In the genomic region with DNA sequence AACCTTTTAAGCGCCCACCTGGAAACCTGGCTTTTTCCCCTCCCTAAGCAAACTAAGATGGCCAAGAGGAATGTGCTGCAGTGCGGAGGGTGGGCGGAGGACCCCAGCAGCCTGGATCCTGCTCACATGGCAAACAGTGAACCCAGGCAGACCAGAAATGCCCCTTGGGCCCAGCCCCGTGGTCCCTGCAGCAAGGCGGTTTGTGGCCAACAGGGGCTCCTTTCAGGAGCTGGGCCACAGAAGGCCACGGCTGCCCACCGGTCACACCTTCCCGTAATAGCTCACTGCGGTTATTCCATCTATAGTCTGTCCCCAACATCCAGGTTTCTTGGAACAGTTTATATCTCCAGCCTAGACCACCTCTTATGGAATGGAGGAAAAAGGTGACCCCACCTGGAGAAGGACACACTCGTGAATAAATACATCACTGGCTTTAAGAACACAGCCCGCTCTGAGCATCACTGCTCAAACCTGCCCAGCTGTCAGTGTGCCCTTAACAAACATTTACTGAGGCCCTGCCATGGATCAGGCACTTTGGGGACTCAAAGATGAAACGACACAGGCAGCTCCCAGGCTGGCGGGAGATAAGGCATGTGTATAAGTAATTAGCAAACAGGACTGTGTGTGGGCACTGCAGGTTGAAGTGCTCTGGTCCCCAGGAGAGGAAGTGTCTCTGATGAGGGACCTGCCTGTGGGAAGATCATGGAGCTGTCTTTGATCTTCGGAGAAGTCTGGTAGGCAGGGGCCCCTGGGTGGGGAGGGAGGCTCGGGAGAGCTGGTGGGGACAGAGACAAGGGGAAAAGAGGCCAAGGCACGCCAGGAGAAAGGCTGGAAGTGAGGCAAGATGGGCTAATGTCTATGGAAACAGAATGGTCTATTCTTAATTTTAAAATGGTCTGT, we compare ENCODE assay signal across 15 cellular contexts. TPM values are rescaled to one million over a fixed set of nuclear protein-coding genes. Genes with fewer than 3 reads are reported as not detected.
DNase-seq lines count a peak whose midpoint lies in the region; ATAC-seq, FAIRE-seq and TF ChIP-seq lines count a peak whose summit lies in the region.
"Had no signal": no experiment of that assay in that cellular context is flagged by ENCODE, and none has a peak within 500 bp of the region (broad histone marks: within the 10 kb centered on the region; RNA-seq: fewer than 3 reads in every experiment).

No MANE protein-coding gene starts in this region.

- no peak for FAIRE-seq in keratinocyte (lab: Jason Lieb, UNC)
- FAIRE-seq: kidney had no signal

- H3K4me3 ChIP-seq in keratinocyte (ENCODE audit: control insufficient read depth in 2 of 3, extremely low read depth in 1 of 3, insufficient read depth in 2 of 3, low read depth in 1 of 3, low read length in 3 of 3) (no peak overlapping the region), neural progenitor cell (no peak overlapping the region)
- H3K4me3 ChIP-seq: PC-9 had no signal

- no peaks in the 10 kb centered on the region for H3F3A ChIP-seq in neural progenitor cell (ENCODE audit: low read depth)

- H3K27me3 ChIP-seq in keratinocyte (ENCODE audit: control insufficient read depth, extremely low read depth, insufficient read depth, low read length) (no peaks in the 10 kb centered on the region), neural progenitor cell (no peaks in the 10 kb centered on the region)

- H3K9me3 ChIP-seq in keratinocyte (ENCODE audit: control insufficient read depth, low read depth, low read length) (no peaks in the 10 kb centered on the region), neural progenitor cell (ENCODE audit: low read depth) (no peaks in the 10 kb centered on the region)

- ATAC-seq in WTC11, result no peak
- no peak for ATAC-seq in left lobe of liver

- peaks cover 17% of the 10 kb centered on the region for H3K27me3 Mint-ChIP-seq in WTC11 (ENCODE audit: low read depth)
- peaks cover 4% of the 10 kb centered on the region for H3K27me3 Mint-ChIP-seq in neural progenitor cell (ENCODE audit: insufficient read depth, low read depth)

- H3K36me3 ChIP-seq in keratinocyte (ENCODE audit: control insufficient read depth in 2 of 2, extremely low read depth in 1 of 2, insufficient read depth in 2 of 2, low read length in 2 of 2), result no peaks in the 10 kb centered on the region
- H3K36me3 ChIP-seq in neural progenitor cell, result no peaks in the 10 kb centered on the region

- peak; percentile 0 for DNase-seq in stimulated activated CD4-positive, alpha-beta T cell treated with anti-CD3 and anti-CD28 coated beads, Interleukin-15, amount 100 ng/mL, for 24 hours
- no peak for DNase-seq in stimulated activated CD4-positive, alpha-beta T cell treated with anti-CD3 and anti-CD28 coated beads, Interleukin-1b, Interleukin-23, amount 100 ng/mL, for 48 hours
- DNase-seq in WTC11 (ENCODE audit: low spot score) (no peak), keratinocyte (ENCODE audit: low read depth, low spot score) (no peak), NCI-H526 treated with DMSO at 0.1 percent for 48 hours (lab: John Stamatoyannopoulos, UW) (no peak), left lobe of liver (ENCODE audit: low spot score) (no peak), NOMO-1 treated with DMSO at 0.1 percent for 48 hours (lab: John Stamatoyannopoulos, UW; ENCODE audit: unreplicated experiment) (no peak), neural progenitor cell (ENCODE audit: low spot score) (no peak)
- DNase-seq: activated CD4-positive, alpha-beta T cell treated with anti-CD3 and anti-CD28 coated beads, Interleukin-2, amount 50 U/mL, for 4 hours; central memory CD4-positive, alpha-beta T cell; kidney; NCI-H1092; NCI-H2227 treated with DMSO at 0.1 percent for 48 hours; PC-9; T-helper 1 cell had no signal

- H3K9ac ChIP-seq in keratinocyte (ENCODE audit: control insufficient read depth, extremely low read depth, insufficient read depth, low read length), result no peak overlapping the region
- no peak overlapping the region for H3K9ac ChIP-seq in neural progenitor cell

- H3K4me3 Mint-ChIP-seq in WTC11 (no peak overlapping the region), neural progenitor cell (no peak overlapping the region)

- H2AFZ ChIP-seq in keratinocyte (ENCODE audit: control insufficient read depth, low read length) (no peak overlapping the region), neural progenitor cell (replicated peaks) (no peak overlapping the region)
- H2AFZ ChIP-seq: PC-9 had no signal

- H3K4me2 ChIP-seq in keratinocyte (ENCODE audit: control insufficient read depth, extremely low read depth, insufficient read depth, low read depth, low read length) (peak overlapping the region; percentile 7), neural progenitor cell (no peak overlapping the region)
- H3K4me2 ChIP-seq: PC-9 had no signal

- peaks cover 27% of the 10 kb centered on the region for H3K4me1 ChIP-seq in keratinocyte (ENCODE audit: control insufficient read depth, extremely low read depth, insufficient read depth, low read length)
- H3K4me1 ChIP-seq in neural progenitor cell, result peaks cover under 1% of the 10 kb centered on the region

- dilution Hi-C loops in keratinocyte (cut with MboI; ENCODE audit: extremely low pct_ligation_motif_present, low sequenced_read_pairs), result no loop called here

- no peaks in the 10 kb centered on the region for H3K9me1 ChIP-seq in keratinocyte (ENCODE audit: control insufficient read depth, extremely low read depth, insufficient read depth, low read length)

- H3K36me3 Mint-ChIP-seq in WTC11 (no peaks in the 10 kb centered on the region), neural progenitor cell (peaks cover 4% of the 10 kb centered on the region)

- CTCF ChIA-PET in WTC11 (lab: Charles Lee), result interaction anchor here (0.7 kb wide), 1 partner anchor 66 kb away, joined by 3 read pairs; no protein-coding TSS in a partner anchor

- no peak overlapping the region for H3K27ac Mint-ChIP-seq in WTC11
- no peak overlapping the region for H3K27ac Mint-ChIP-seq in neural progenitor cell

- POLR2A ChIA-PET in WTC11 (lab: Charles Lee), result no interaction called here

- no peaks in the 10 kb centered on the region for H3K9me3 Mint-ChIP-seq in WTC11
- no peaks in the 10 kb centered on the region for H3K9me3 Mint-ChIP-seq in neural progenitor cell

- no peaks in the 10 kb centered on the region for H3K79me2 ChIP-seq in keratinocyte (ENCODE audit: control insufficient read depth, insufficient read depth, low read length)
- H3K79me2 ChIP-seq in neural progenitor cell (ENCODE audit: low read depth), result no peaks in the 10 kb centered on the region

- H4K20me1 ChIP-seq in keratinocyte (ENCODE audit: control insufficient read depth, extremely low read depth, insufficient read depth, low read length) (no peaks in the 10 kb centered on the region), neural progenitor cell (ENCODE audit: low read depth) (no peaks in the 10 kb centered on the region)

- TF ChIP-seq CTCF in WTC11 (IDR thresholded peaks at IDR 0.05) (no peak), keratinocyte (optimal IDR thresholded peaks at IDR 0.05 in 1 of 3, IDR thresholded peaks at IDR 0.05 in 1 of 3, conservative IDR thresholded peaks at IDR 0.05 in 1 of 3; ENCODE audit: extremely low read depth in 1 of 3, insufficient read depth in 2 of 3, low read length in 3 of 3) (no peak), neural progenitor cell (IDR thresholded peaks at IDR 0.05) (no peak)

- H3K27ac ChIP-seq in keratinocyte (ENCODE audit: control insufficient read depth, insufficient read depth, low read length) (no peak overlapping the region), neural progenitor cell (no peak overlapping the region)
- H3K27ac ChIP-seq: PC-9 had no signal

- H3K4me1 Mint-ChIP-seq in WTC11, result peaks cover 9% of the 10 kb centered on the region
- peaks cover 17% of the 10 kb centered on the region for H3K4me1 Mint-ChIP-seq in neural progenitor cell

RNA-seq across cellular contexts. Expression of gene TUBB1, which starts 3.2 kb away (rescaled TPM):
- total RNA-seq in WTC11 (2021) (not detected in 3 replicates), left lobe of liver (0.25 TPM), neural progenitor cell (ENCODE audit: low replicate concordance) (not detected in 2 replicates)
- polyA plus RNA-seq in keratinocyte, result 0.03 TPM in 1 of 3 replicates, not detected in the others
- polyA plus RNA-seq in keratinocyte (2011; ENCODE audit: low read depth), result not detected
- not detected in 2 replicates for polyA plus RNA-seq in keratinocyte (2011; cell fraction: cytosol; rRNA removed)
- polyA plus RNA-seq in keratinocyte (2011; cell fraction: nucleus; rRNA removed), result 0.04 TPM in 1 of 2 replicates, not detected in the other
- 0.02 and 0.08 TPM in 2 replicates for polyA plus RNA-seq in keratinocyte (2012; ENCODE audit: low replicate concordance)
- not detected in 3 replicates for polyA minus RNA-seq in keratinocyte
- polyA minus RNA-seq in keratinocyte (2011; cell fraction: cytosol; rRNA and poly(A)+ RNA removed), result not detected
- not detected in 2 replicates for polyA minus RNA-seq in keratinocyte (2011; cell fraction: nucleus; rRNA and poly(A)+ RNA removed)
- total RNA-seq: kidney had no signal

RNA-seq across cellular contexts. Expression of gene CTSZ, which starts 9.0 kb away (rescaled TPM):
- total RNA-seq in WTC11 (2021) (26.3 to 36.2 TPM (median 32.4 TPM) in 3 replicates), left lobe of liver (248 TPM), neural progenitor cell (ENCODE audit: low replicate concordance) (34.2 and 52.5 TPM in 2 replicates)
- 102 to 171 TPM (median 138 TPM) in 3 replicates for polyA plus RNA-seq in keratinocyte
- polyA plus RNA-seq in keratinocyte (2011; ENCODE audit: low read depth), result 63.5 TPM
- 76.8 and 119 TPM in 2 replicates for polyA plus RNA-seq in keratinocyte (2011; cell fraction: cytosol; rRNA removed)
- polyA plus RNA-seq in keratinocyte (2011; cell fraction: nucleus; rRNA removed), result 133 and 140 TPM in 2 replicates
- 25.5 and 178 TPM in 2 replicates for polyA plus RNA-seq in keratinocyte (2012; ENCODE audit: low replicate concordance)
- 74.1 to 149 TPM (median 79.1 TPM) in 3 replicates for polyA minus RNA-seq in keratinocyte
- 105 TPM for polyA minus RNA-seq in keratinocyte (2011; cell fraction: cytosol; rRNA and poly(A)+ RNA removed)
- polyA minus RNA-seq in keratinocyte (2011; cell fraction: nucleus; rRNA and poly(A)+ RNA removed), result 54.2 and 59.5 TPM in 2 replicates

RNA-seq across cellular contexts. Expression of gene ATP5F1E, which starts 16.1 kb away (rescaled TPM):
- total RNA-seq in WTC11 (2021) (41.1 to 44.8 TPM (median 43.0 TPM) in 3 replicates), left lobe of liver (33.3 TPM), neural progenitor cell (ENCODE audit: low replicate concordance) (24.3 and 29.7 TPM in 2 replicates)
- 48.3 to 100 TPM (median 99.7 TPM) in 3 replicates for polyA plus RNA-seq in keratinocyte
- polyA plus RNA-seq in keratinocyte (2011; ENCODE audit: low read depth), result 103 TPM
- 59.0 and 59.8 TPM in 2 replicates for polyA plus RNA-seq in keratinocyte (2011; cell fraction: cytosol; rRNA removed)
- polyA plus RNA-seq in keratinocyte (2011; cell fraction: nucleus; rRNA removed), result 9.8 and 16.4 TPM in 2 replicates
- polyA plus RNA-seq in keratinocyte (2012; ENCODE audit: low replicate concordance), result 71.0 and 118 TPM in 2 replicates
- polyA minus RNA-seq in keratinocyte, result 5.2 to 8.3 TPM (median 6.4 TPM) in 3 replicates
- polyA minus RNA-seq in keratinocyte (2011; cell fraction: cytosol; rRNA and poly(A)+ RNA removed), result 37.8 TPM
- 3.3 and 3.9 TPM in 2 replicates for polyA minus RNA-seq in keratinocyte (2011; cell fraction: nucleus; rRNA and poly(A)+ RNA removed)

RNA-seq across cellular contexts. Expression of gene PRELID3B, which starts 26.5 kb away (rescaled TPM):
- total RNA-seq in WTC11 (2021), result 46.9 to 48.7 TPM (median 47.0 TPM) in 3 replicates
- 70.7 to 86.9 TPM (median 75.3 TPM) in 3 replicates for polyA plus RNA-seq in keratinocyte
- 211 TPM for polyA plus RNA-seq in keratinocyte (2011; ENCODE audit: low read depth)
- 66.1 and 129 TPM in 2 replicates for polyA plus RNA-seq in keratinocyte (2011; cell fraction: cytosol; rRNA removed)
- 26.8 and 42.0 TPM in 2 replicates for polyA plus RNA-seq in keratinocyte (2011; cell fraction: nucleus; rRNA removed)
- 79.1 and 112 TPM in 2 replicates for polyA plus RNA-seq in keratinocyte (2012; ENCODE audit: low replicate concordance)
- polyA minus RNA-seq in keratinocyte, result 90.1 to 126 TPM (median 96.3 TPM) in 3 replicates
- 106 TPM for polyA minus RNA-seq in keratinocyte (2011; cell fraction: cytosol; rRNA and poly(A)+ RNA removed)
- 26.6 and 32.0 TPM in 2 replicates for polyA minus RNA-seq in keratinocyte (2011; cell fraction: nucleus; rRNA and poly(A)+ RNA removed)
- 16.4 TPM for total RNA-seq in left lobe of liver
- 41.3 and 78.8 TPM in 2 replicates for total RNA-seq in neural progenitor cell (ENCODE audit: low replicate concordance)

RNA-seq across cellular contexts. Expression of gene NELFCD, which starts 35.0 kb away (rescaled TPM):
- total RNA-seq in WTC11 (2021) (53.0 to 66.9 TPM (median 57.6 TPM) in 3 replicates), left lobe of liver (34.8 TPM), neural progenitor cell (ENCODE audit: low replicate concordance) (58.9 and 59.2 TPM in 2 replicates)
- polyA plus RNA-seq in keratinocyte, result 59.7 to 105 TPM (median 68.5 TPM) in 3 replicates
- polyA plus RNA-seq in keratinocyte (2011; ENCODE audit: low read depth), result 93.9 TPM
- polyA plus RNA-seq in keratinocyte (2011; cell fraction: cytosol; rRNA removed), result 83.6 and 87.1 TPM in 2 replicates
- polyA plus RNA-seq in keratinocyte (2011; cell fraction: nucleus; rRNA removed), result 98.2 and 131 TPM in 2 replicates
- polyA plus RNA-seq in keratinocyte (2012; ENCODE audit: low replicate concordance), result 48.8 and 62.0 TPM in 2 replicates
- polyA minus RNA-seq in keratinocyte, result 53.2 to 86.3 TPM (median 75.3 TPM) in 3 replicates
- 29.9 TPM for polyA minus RNA-seq in keratinocyte (2011; cell fraction: cytosol; rRNA and poly(A)+ RNA removed)
- polyA minus RNA-seq in keratinocyte (2011; cell fraction: nucleus; rRNA and poly(A)+ RNA removed), result 20.0 and 32.0 TPM in 2 replicates
